ENCODE assay signal across 11 cellular contexts in genomic region chr2:203690110-203691047, GRCh38. TPM values are rescaled to one million over a fixed set of nuclear protein-coding genes. Genes with fewer than 3 reads are reported as not detected.
A peak's percentile ranks its signal among the peaks of the same experiment; 100 is the strongest.
DNase-seq lines count a peak whose midpoint lies in the region; ATAC-seq and TF ChIP-seq lines count a peak whose summit lies in the region.
"Had no signal": no experiment of that assay in that cellular context is flagged by ENCODE, and none has a peak within 500 bp of the region (broad histone marks: within the 10 kb centered on the region; RNA-seq: fewer than 3 reads in every experiment).

No MANE protein-coding gene starts in this region.

- peak overlapping the region; percentile 80 for H3K4me2 ChIP-seq in MM.1S (ENCODE audit: low read depth, low read length)

- H3K4me1 ChIP-seq in right cardiac atrium (ENCODE audit: control insufficient read depth, insufficient read depth, low read length) (peaks cover 10% of the 10 kb centered on the region), MM.1S (ENCODE audit: low read length) (peaks cover 73% of the 10 kb centered on the region)

- peak overlapping the region in 5 of 6 donors; percentile 25 to 77 (median 63) for H3K27ac Mint-ChIP-seq in immature natural killer cell
- H3K27ac Mint-ChIP-seq: activated naive CD8-positive, alpha-beta T cell treated with anti-CD3 and anti-CD28 coated beads, Interleukin-2, amount 10 ng/mL, durations not matched to agents 7 days and 5 days had no signal

- H3K4me3 ChIP-seq in right cardiac atrium (ENCODE audit: low read length): no peak overlapping the region
- H3K4me3 ChIP-seq in MM.1S (ENCODE audit: low read length): no peak overlapping the region

- H3K27me3 ChIP-seq in right cardiac atrium (ENCODE audit: control insufficient read depth, insufficient read depth): no peaks in the 10 kb centered on the region
- no peaks in the 10 kb centered on the region for H3K27me3 ChIP-seq in MM.1S (replicated peaks; ENCODE audit: insufficient read depth, low read length)

- ATAC-seq in right cardiac atrium (peak in 1 of 2 donors; percentile 58), Right ventricle myocardium superior (ENCODE audit: poor library complexity) (no peak)
- ATAC-seq: PC-3 had no signal

- H3F3A ChIP-seq in MM.1S (ENCODE audit: insufficient read depth, low read length): peaks cover 41% of the 10 kb centered on the region

- no peaks in the 10 kb centered on the region; the same call in 1 of the 2 replicates for H3K9me2 ChIP-seq in MM.1S (replicated peaks; ENCODE audit: insufficient read depth, low read length)

- intact Hi-C loops in right cardiac atrium (cut with DNase I): no loop called here
- intact Hi-C loops in Right ventricle myocardium superior (cut with DNase I): no loop called here

- H3K27me3 Mint-ChIP-seq in immature natural killer cell (ENCODE audit: low read depth in 3 of 3): peaks cover 14 to 33% (median 15%) of the 10 kb centered on the region in 3 donors

- no peak for TF ChIP-seq CTCF in MM.1S (IDR thresholded peaks at IDR 0.05; ENCODE audit: low read length)

- H3K36me3 Mint-ChIP-seq in immature natural killer cell: peaks cover 0 to 4% (median 0%) of the 10 kb centered on the region in 3 donors
- H3K36me3 Mint-ChIP-seq: activated naive CD8-positive, alpha-beta T cell treated with anti-CD3 and anti-CD28 coated beads, Interleukin-2, amount 10 ng/mL, durations not matched to agents 7 days and 5 days had no signal

- H3K27ac ChIP-seq in right cardiac atrium (ENCODE audit: low read length): peak overlapping the region; percentile 72
- H3K27ac ChIP-seq in MM.1S (ENCODE audit: low read length): peak overlapping the region; percentile 88; the same call in 1 of the 2 replicates

- 77% methylated on average over 9 of the region's 9 CpGs for WGBS in right cardiac atrium

- H2AFZ ChIP-seq in MM.1S (ENCODE audit: low read length): 0 out of 2 replicates have a peak overlapping the region, but pooled peaks have one; percentile 5

- DNase-seq in right cardiac atrium (no peak), Right ventricle myocardium superior (no peak), MM.1S (no peak), immature natural killer cell (peak; percentile 14 to 30 (median 15)), GDM1 (lab: John Stamatoyannopoulos, UW) (no peak), NCI-H1436 (lab: John Stamatoyannopoulos, UW) (no peak), HuH-7.5 (ENCODE audit: low spot score) (no peak), SW 1271 (lab: John Stamatoyannopoulos, UW) (no peak)
- DNase-seq: activated naive CD8-positive, alpha-beta T cell treated with anti-CD3 and anti-CD28 coated beads, Interleukin-2, amount 10 ng/mL, durations not matched to agents 7 days and 5 days; PC-3 had no signal

- peak overlapping the region; percentile 55 to 79 (median 75) for H3K4me3 Mint-ChIP-seq in immature natural killer cell
- H3K4me3 Mint-ChIP-seq: activated naive CD8-positive, alpha-beta T cell treated with anti-CD3 and anti-CD28 coated beads, Interleukin-2, amount 10 ng/mL, durations not matched to agents 7 days and 5 days had no signal

- peak overlapping the region; percentile 59; the same call in 1 of the 2 replicates for H3K9ac ChIP-seq in MM.1S (ENCODE audit: low read length)

- H3K4me1 Mint-ChIP-seq in immature natural killer cell: peaks cover 23 to 31% of the 10 kb centered on the region in 2 donors

- no peaks in the 10 kb centered on the region for H3K36me3 ChIP-seq in MM.1S (replicated peaks; ENCODE audit: insufficient read depth, low read length)

- H3K9me3 ChIP-seq in right cardiac atrium (ENCODE audit: control insufficient read depth, low read length): no peaks in the 10 kb centered on the region
- H3K9me3 ChIP-seq in MM.1S (replicated peaks; ENCODE audit: insufficient read depth, low read length): no peaks in the 10 kb centered on the region

- no peaks in the 10 kb centered on the region for H4K20me1 ChIP-seq in MM.1S (ENCODE audit: insufficient read depth, low read length)

- no peaks in the 10 kb centered on the region for H3K79me2 ChIP-seq in MM.1S (ENCODE audit: low read length)

- peaks cover 0 to 3% (median 0%) of the 10 kb centered on the region in 6 donors for H3K9me3 Mint-ChIP-seq in immature natural killer cell
- H3K9me3 Mint-ChIP-seq: activated naive CD8-positive, alpha-beta T cell treated with anti-CD3 and anti-CD28 coated beads, Interleukin-2, amount 10 ng/mL, durations not matched to agents 7 days and 5 days had no signal

RNA-seq across cellular contexts. Expression of gene CD28, which starts 16.1 kb away (rescaled TPM):
- total RNA-seq in right cardiac atrium: 1 to 10 TPM in 2 of 4 donors, under 1 TPM in 2; 0.64 to 1.5 (median 0.89) TPM
- 0.14 TPM for polyA plus RNA-seq in right cardiac atrium
- total RNA-seq in Right ventricle myocardium superior: 0.75 TPM
- polyA plus RNA-seq in immature natural killer cell: under 1 TPM; 0.04 to 0.37 (median 0.13) TPM
- total RNA-seq: M059J, PC-3 had no signal

Comparison
In these comparisons a context has a peak if more than half of its experiments do, and no peak if none do; other contexts are left out.
1. DNase-seq: peak in immature natural killer cell (3 of 3); none in right cardiac atrium (0 of 3), Right ventricle myocardium superior (single experiment), MM.1S (single experiment), GDM1 (single experiment), NCI-H1436 (single experiment), HuH-7.5 (single experiment) and SW 1271 (0 of 2).